In genomic region chr1:46520063-46520911, GRCh38 we compare ENCODE assay signal across 10 cellular contexts. TPM values are rescaled to one million over a fixed set of nuclear protein-coding genes. Genes with fewer than 3 reads are reported as not detected.
DNase-seq lines count a peak whose midpoint lies in the region; ATAC-seq, FAIRE-seq and TF ChIP-seq lines count a peak whose summit lies in the region.
"Had no signal": no experiment of that assay in that cellular context is flagged by ENCODE, and none has a peak within 500 bp of the region (broad histone marks: within the 10 kb centered on the region; RNA-seq: fewer than 3 reads in every experiment).

No MANE protein-coding gene starts in this region.

- no peak overlapping the region for H3K4me3 ChIP-seq in AG09309 (ENCODE audit: control insufficient read depth, low read depth, low read length)

- CTCF ChIA-PET in WTC11 (lab: Charles Lee): interaction anchor here (0.8 to 4.6 kb wide), 9 partner anchors 9 to 78 kb away, joined by 3 to 58 read pairs (median 7); partner anchors contain the start of gene DMBX1

- no peak overlapping the region for H3K4me3 Mint-ChIP-seq in WTC11
- H3K4me3 Mint-ChIP-seq in natural killer cell: no peak overlapping the region

- POLR2A ChIA-PET in WTC11 (lab: Charles Lee): no interaction called here

- H3K27ac Mint-ChIP-seq in WTC11 (no peak overlapping the region), natural killer cell (no peak overlapping the region)

- H3K36me3 Mint-ChIP-seq in WTC11 (no peaks in the 10 kb centered on the region), natural killer cell (no peaks in the 10 kb centered on the region)

- intact Hi-C loops in natural killer cell (cut with micrococcal nuclease): no loop called here

- ATAC-seq in WTC11 (peak; percentile 56), natural killer cell (no peak)

- FAIRE-seq in GM12892 (lab: Jason Lieb, UNC): no peak

- H3K27me3 Mint-ChIP-seq in WTC11 (ENCODE audit: low read depth): peaks cover 58% of the 10 kb centered on the region
- peaks cover 37 to 42% of the 10 kb centered on the region in 2 donors for H3K27me3 Mint-ChIP-seq in natural killer cell (ENCODE audit: low read depth in 2 of 2)

- TF ChIP-seq CTCF in AG09309 (IDR thresholded peaks at IDR 0.05; ENCODE audit: control insufficient read depth, insufficient read depth, low read depth, low read length, missing control alignments): no peak
- TF ChIP-seq CTCF in WTC11 (IDR thresholded peaks at IDR 0.05): no peak
- TF ChIP-seq CTCF in natural killer cell (IDR thresholded peaks at IDR 0.05): no peak

- H3K4me1 Mint-ChIP-seq in WTC11 (peaks cover 69% of the 10 kb centered on the region), natural killer cell (no peaks in the 10 kb centered on the region)

- DNase-seq in AG09309 (ENCODE audit: low read depth) (peak; percentile 31), HK-2 (ENCODE audit: unreplicated experiment) (peak; percentile 95), WTC11 (ENCODE audit: low spot score) (peak; percentile 51), kidney tubule cell (ENCODE audit: low spot score) (peak; percentile 93), GM12892 (ENCODE audit: insufficient read length) (no peak), natural killer cell (no peak), NCI-H1694 (lab: John Stamatoyannopoulos, UW) (no peak), GF-D8 (lab: John Stamatoyannopoulos, UW) (no peak)
- DNase-seq: stimulated activated CD4-positive, alpha-beta T cell treated with anti-CD3 and anti-CD28 coated beads, Interleukin-15, amount 100 ng/mL, for 24 hours had no signal

- TF ChIP-seq POLR2A in GM12892 (IDR thresholded peaks at IDR 0.05; ENCODE audit: low read depth, low read length): no peak

- no peaks in the 10 kb centered on the region for H3K9me3 Mint-ChIP-seq in WTC11
- no peaks in the 10 kb centered on the region for H3K9me3 Mint-ChIP-seq in natural killer cell

TF ChIP-seq in WTC11, 78 proteins besides CTCF, POLR2A, EP300 and RAD21:
- TF ChIP-seq TEAD4 (CRISPR knock-in tag; IDR thresholded peaks at IDR 0.05) (no peak), ZNF423 (CRISPR knock-in tag; IDR thresholded peaks at IDR 0.05) (peak; percentile 50; the same call in 1 of the 2 replicates)

RNA-seq across cellular contexts. Expression of gene DMBX1, which starts 30.7 kb away (rescaled TPM):
- total RNA-seq in WTC11 (2021) (1.7 to 3.7 TPM (median 1.8 TPM) in 3 replicates), natural killer cell (not detected)
- polyA plus RNA-seq in GM12892 (2012; ENCODE audit: missing spikeins): not detected

RNA-seq across cellular contexts. Expression of gene KNCN, which starts 31.2 kb away (rescaled TPM):
- not detected in 3 replicates for total RNA-seq in WTC11 (2021)
- not detected for polyA plus RNA-seq in GM12892 (2012; ENCODE audit: missing spikeins)
- total RNA-seq in natural killer cell: under 1 TPM in 1 of 3 donors, not detected in 2; 0.20 TPM
- total RNA-seq: T-helper 2 cell treated with Interferon-gamma antibody and Interleukin-4, amounts not matched to agents 100 ng/mL and 5 ng/mL, for 36 hours had no signal

Comparison
In these comparisons a context has a peak if more than half of its experiments do, and no peak if none do; other contexts are left out.
1. DNase-seq: peak in AG09309 (single experiment), HK-2 (single experiment), WTC11 (single experiment) and kidney tubule cell (single experiment); none in GM12892 (single experiment), natural killer cell (single experiment), NCI-H1694 (single experiment) and GF-D8 (single experiment).